Comparison of ENCODE assay signal across 1 cellular context in the genomic region with DNA sequence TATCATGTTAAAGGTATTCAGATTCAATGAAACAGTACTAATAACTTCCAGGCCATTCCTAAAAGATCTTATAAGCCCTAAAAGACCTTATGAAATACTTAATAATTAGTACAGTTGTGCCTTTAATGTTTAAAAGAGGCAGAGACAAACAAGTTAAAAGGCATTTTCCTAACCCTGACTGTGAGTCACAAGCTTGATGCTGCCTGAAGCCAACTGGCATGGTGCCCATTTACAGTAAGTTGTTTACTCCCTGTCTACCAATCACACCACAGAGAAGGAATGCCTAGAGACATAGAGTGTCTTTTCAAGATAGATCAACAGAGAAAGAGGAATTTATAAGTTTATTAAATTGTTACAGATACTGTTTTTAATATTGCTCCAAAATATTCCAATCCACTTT.
TF ChIP-seq lines count a peak whose summit lies in the region.

No MANE protein-coding gene starts in this region.

TF ChIP-seq in HEK293, 187 proteins besides CTCF, POLR2A, EP300 and RAD21 (continued from another document):
- TF ChIP-seq, protein P1, sequence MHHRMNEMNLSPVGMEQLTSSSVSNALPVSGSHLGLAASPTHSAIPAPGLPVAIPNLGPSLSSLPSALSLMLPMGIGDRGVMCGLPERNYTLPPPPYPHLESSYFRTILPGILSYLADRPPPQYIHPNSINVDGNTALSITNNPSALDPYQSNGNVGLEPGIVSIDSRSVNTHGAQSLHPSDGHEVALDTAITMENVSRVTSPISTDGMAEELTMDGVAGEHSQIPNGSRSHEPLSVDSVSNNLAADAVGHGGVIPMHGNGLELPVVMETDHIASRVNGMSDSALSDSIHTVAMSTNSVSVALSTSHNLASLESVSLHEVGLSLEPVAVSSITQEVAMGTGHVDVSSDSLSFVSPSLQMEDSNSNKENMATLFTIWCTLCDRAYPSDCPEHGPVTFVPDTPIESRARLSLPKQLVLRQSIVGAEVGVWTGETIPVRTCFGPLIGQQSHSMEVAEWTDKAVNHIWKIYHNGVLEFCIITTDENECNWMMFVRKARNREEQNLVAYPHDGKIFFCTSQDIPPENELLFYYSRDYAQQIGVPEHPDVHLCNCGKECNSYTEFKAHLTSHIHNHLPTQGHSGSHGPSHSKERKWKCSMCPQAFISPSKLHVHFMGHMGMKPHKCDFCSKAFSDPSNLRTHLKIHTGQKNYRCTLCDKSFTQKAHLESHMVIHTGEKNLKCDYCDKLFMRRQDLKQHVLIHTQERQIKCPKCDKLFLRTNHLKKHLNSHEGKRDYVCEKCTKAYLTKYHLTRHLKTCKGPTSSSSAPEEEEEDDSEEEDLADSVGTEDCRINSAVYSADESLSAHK (tag by site-specific recombination; IDR thresholded peaks at IDR 0.05) = no peak
- TF ChIP-seq SP7 (tag by site-specific recombination; IDR thresholded peaks at IDR 0.05) (peak; percentile 55), BCL11B (tag by site-specific recombination; IDR thresholded peaks at IDR 0.05; ENCODE audit: low read depth) (no peak)
- TF ChIP-seq, protein P2, sequence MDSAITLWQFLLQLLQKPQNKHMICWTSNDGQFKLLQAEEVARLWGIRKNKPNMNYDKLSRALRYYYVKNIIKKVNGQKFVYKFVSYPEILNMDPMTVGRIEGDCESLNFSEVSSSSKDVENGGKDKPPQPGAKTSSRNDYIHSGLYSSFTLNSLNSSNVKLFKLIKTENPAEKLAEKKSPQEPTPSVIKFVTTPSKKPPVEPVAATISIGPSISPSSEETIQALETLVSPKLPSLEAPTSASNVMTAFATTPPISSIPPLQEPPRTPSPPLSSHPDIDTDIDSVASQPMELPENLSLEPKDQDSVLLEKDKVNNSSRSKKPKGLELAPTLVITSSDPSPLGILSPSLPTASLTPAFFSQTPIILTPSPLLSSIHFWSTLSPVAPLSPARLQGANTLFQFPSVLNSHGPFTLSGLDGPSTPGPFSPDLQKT (IDR thresholded peaks at IDR 0.05; ENCODE audit: borderline replicate concordance, low read depth, low read length) = no peak
